ENCODE assay signal across 18 cellular contexts in genomic region chr12:120832712-120833111, GRCh38.
"Had no signal": no experiment of that assay in that cellular context is flagged by ENCODE, and none has a peak within 500 bp of the region (broad histone marks: within the 10 kb centered on the region; RNA-seq: fewer than 3 reads in every experiment).

No MANE protein-coding gene starts in this region.

- H3K27me3 Mint-ChIP-seq: activated CD4-positive, alpha-beta memory T cell treated with anti-CD3 and anti-CD28 coated beads for 36 hours; activated naive CD8-positive, alpha-beta T cell; naive B cell had no signal

- H3K27me3 ChIP-seq: left lung, right atrium auricular region, testis had no signal

- H3K9me3 ChIP-seq: left lung, right atrium auricular region, testis had no signal

- FAIRE-seq: colon, keratinocyte, TTC549 had no signal

- H3K9me3 Mint-ChIP-seq: activated CD4-positive, alpha-beta memory T cell treated with anti-CD3 and anti-CD28 coated beads for 36 hours; activated T-helper 1 cell treated with anti-CD3 and anti-CD28 coated beads, Interleukin-12 subunit alpha, Interleukin-12 subunit beta, Interleukin-2, Interleukin-4 antibody, amounts not matched to agents 30 ng/mL and 10 ng/mL and 1 ng/mL, durations not matched to agents 14 hours and 24 hours and 36 hours; naive B cell; neural crest cell; T-helper 2 cell treated with Interferon-gamma antibody and Interleukin-4, amounts not matched to agents 5 μg/mL and 100 μg/mL, for 36 hours had no signal

- H3K36me3 ChIP-seq: left lung, right atrium auricular region had no signal

- H3K36me3 Mint-ChIP-seq: naive B cell had no signal

- DNase-seq: activated CD4-positive, alpha-beta memory T cell treated with anti-CD3 and anti-CD28 coated beads for 36 hours; activated T-cell treated with anti-CD3 and anti-CD28 coated beads for 4 hours; endodermal cell; foreskin melanocyte; head of caudate nucleus; left lung; naive B cell; stimulated activated naive CD8-positive, alpha-beta T cell treated with anti-CD3 and anti-CD28 coated beads, Interleukin-15, Interleukin-2, amounts not matched to agents 100 U/mL and 50 U/mL, for 24 hours; testis had no signal

- H3K27ac ChIP-seq: epithelial cell of prostate, left lung, right atrium auricular region, testis had no signal

- ATAC-seq: left lung; stimulated activated naive CD8-positive, alpha-beta T cell treated with anti-CD3 and anti-CD28 coated beads, Interleukin-15, Interleukin-2, amounts not matched to agents 100 U/mL and 50 U/mL, for 24 hours had no signal

- H3K27ac Mint-ChIP-seq: activated CD4-positive, alpha-beta memory T cell treated with anti-CD3 and anti-CD28 coated beads for 36 hours; activated naive CD8-positive, alpha-beta T cell; activated T-helper 1 cell treated with anti-CD3 and anti-CD28 coated beads, Interleukin-12 subunit alpha, Interleukin-12 subunit beta, Interleukin-2, Interleukin-4 antibody, amounts not matched to agents 30 ng/mL and 10 ng/mL and 1 ng/mL, durations not matched to agents 14 hours and 24 hours and 36 hours; endodermal cell; T-helper 2 cell treated with Interferon-gamma antibody and Interleukin-4, amounts not matched to agents 5 μg/mL and 100 μg/mL, for 36 hours had no signal

- H3K4me3 Mint-ChIP-seq: activated CD4-positive, alpha-beta memory T cell treated with anti-CD3 and anti-CD28 coated beads for 36 hours; activated naive CD8-positive, alpha-beta T cell; activated T-helper 1 cell treated with anti-CD3 and anti-CD28 coated beads, Interleukin-12 subunit alpha, Interleukin-12 subunit beta, Interleukin-2, Interleukin-4 antibody, amounts not matched to agents 30 ng/mL and 10 ng/mL and 1 ng/mL, durations not matched to agents 14 hours and 24 hours and 36 hours; endodermal cell; neural crest cell; T-helper 2 cell treated with Interferon-gamma antibody and Interleukin-4, amounts not matched to agents 5 μg/mL and 100 μg/mL, for 36 hours had no signal

- H3K4me3 ChIP-seq: left lung, right atrium auricular region, testis had no signal
